In genomic region chr12:83954071-83954789, GRCh38 we compare ENCODE assay signal across 14 cellular contexts.
DNase-seq lines count a peak whose midpoint lies in the region; FAIRE-seq and TF ChIP-seq lines count a peak whose summit lies in the region.
"Had no signal": no experiment of that assay in that cellular context is flagged by ENCODE, and none has a peak within 500 bp of the region (broad histone marks: within the 10 kb centered on the region; RNA-seq: fewer than 3 reads in every experiment).

No MANE protein-coding gene starts in this region.

- H3K4me1 ChIP-seq in HUES6 (ENCODE audit: control insufficient read depth, insufficient read depth, low read length): peaks cover 20% of the 10 kb centered on the region
- H3K4me1 ChIP-seq in uterus: no peaks in the 10 kb centered on the region

- H3K9me3 ChIP-seq in HUES6 (ENCODE audit: control insufficient read depth, insufficient read depth, low read depth, low read length) (peaks cover 10% of the 10 kb centered on the region), uterus (no peaks in the 10 kb centered on the region)

- H3K36me3 ChIP-seq in HUES6 (ENCODE audit: control insufficient read depth, insufficient read depth, low read length): no peaks in the 10 kb centered on the region
- H3K36me3 ChIP-seq in uterus: no peaks in the 10 kb centered on the region

- peak; percentile 65 for DNase-seq in medulla oblongata (ENCODE audit: extremely low spot score)
- peak in 1 of 49 donors; percentile 16 for DNase-seq in substantia nigra (lab: John Stamatoyannopoulos, UW)
- DNase-seq in uterus: no peak
- DNase-seq in NCI-H1417 (lab: John Stamatoyannopoulos, UW): no peak
- no peak for DNase-seq in C1 segment of cervical spinal cord (lab: John Stamatoyannopoulos, UW)
- DNase-seq: COR-L47, DMS153, H7, NCI-H1105 treated with DMSO at 0.1 percent for 48 hours, NCI-H187, NCI-H69 had no signal

- H3K27me3 ChIP-seq in HUES6 (ENCODE audit: control insufficient read depth, insufficient read depth, low read length) (no peaks in the 10 kb centered on the region), uterus (no peaks in the 10 kb centered on the region)

- no peak overlapping the region for H3K9ac ChIP-seq in HUES6 (ENCODE audit: low read length)

- H3K27ac ChIP-seq in HUES6 (ENCODE audit: low read depth, low read length) (peak overlapping the region; percentile 46; the same call in 1 of the 2 replicates), substantia nigra (ENCODE audit: low read depth, low read length, poor library complexity, severe bottlenecking) (peak overlapping the region; percentile 6), uterus (no peak overlapping the region)
- H3K27ac ChIP-seq: RWPE1 had no signal

- intact Hi-C loops in uterus (cut with DNase I; ENCODE audit: low total_unique reads): no loop called here

- TF ChIP-seq CTCF in uterus (IDR thresholded peaks at IDR 0.05): no peak

- FAIRE-seq in endometrium (lab: Jason Lieb, UNC): peak; percentile 46

- TF ChIP-seq POLR2A in uterus (IDR thresholded peaks at IDR 0.05): no peak

- peak overlapping the region; percentile 17; the same call in 1 of the 2 replicates for H3K4me3 ChIP-seq in HUES6 (ENCODE audit: low read depth, low read length)
- no peak overlapping the region for H3K4me3 ChIP-seq in uterus

Comparison
In these comparisons a context has a peak if more than half of its experiments do, and no peak if none do; other contexts are left out.
1. H3K27ac ChIP-seq: peak in HUES6 (single experiment) and substantia nigra (single experiment); none in uterus (0 of 2).